Comparison of ENCODE assay signal across 2 cellular contexts in genomic region chr5:6000867-6001266, GRCh38.
TF ChIP-seq lines count a peak whose summit lies in the region.

No MANE protein-coding gene starts in this region.

TF ChIP-seq in GM23338, 12 proteins besides CTCF, POLR2A, EP300 and RAD21 (continued from another document):
- TF ChIP-seq REST (IDR thresholded peaks at IDR 0.05; ENCODE audit: unreplicated experiment) (no peak), EZH2 (IDR thresholded peaks at IDR 0.05; ENCODE audit: low read depth, unreplicated experiment) (no peak), EZH2phosphoT487 (IDR thresholded peaks at IDR 0.05; ENCODE audit: unreplicated experiment) (no peak), STAT1 (IDR thresholded peaks at IDR 0.05; ENCODE audit: unreplicated experiment) (no peak), NANOG (IDR thresholded peaks at IDR 0.05; ENCODE audit: borderline replicate concordance) (no peak), POLR2AphosphoS5 (IDR thresholded peaks at IDR 0.05; ENCODE audit: low read depth) (no peak), CREB1 (CRISPR knock-in tag; IDR thresholded peaks at IDR 0.05; ENCODE audit: low read depth) (no peak), ZNF331 (CRISPR knock-in tag; IDR thresholded peaks at IDR 0.05; ENCODE audit: low read depth) (no peak), ZNF462 (CRISPR knock-in tag; IDR thresholded peaks at IDR 0.05) (no peak)
- TF ChIP-seq, protein P1, sequence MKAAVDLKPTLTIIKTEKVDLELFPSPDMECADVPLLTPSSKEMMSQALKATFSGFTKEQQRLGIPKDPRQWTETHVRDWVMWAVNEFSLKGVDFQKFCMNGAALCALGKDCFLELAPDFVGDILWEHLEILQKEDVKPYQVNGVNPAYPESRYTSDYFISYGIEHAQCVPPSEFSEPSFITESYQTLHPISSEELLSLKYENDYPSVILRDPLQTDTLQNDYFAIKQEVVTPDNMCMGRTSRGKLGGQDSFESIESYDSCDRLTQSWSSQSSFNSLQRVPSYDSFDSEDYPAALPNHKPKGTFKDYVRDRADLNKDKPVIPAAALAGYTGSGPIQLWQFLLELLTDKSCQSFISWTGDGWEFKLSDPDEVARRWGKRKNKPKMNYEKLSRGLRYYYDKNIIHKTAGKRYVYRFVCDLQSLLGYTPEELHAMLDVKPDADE (IDR thresholded peaks at IDR 0.05): no peak

TF ChIP-seq in H1, 55 proteins besides CTCF, POLR2A, EP300 and RAD21 (continued from another document):
- TF ChIP-seq CHD7 (IDR thresholded peaks at IDR 0.05; ENCODE audit: insufficient replicate concordance, low read length) (no peak), KDM5A (IDR thresholded peaks at IDR 0.05; ENCODE audit: low read length) (no peak), SAP30 (IDR thresholded peaks at IDR 0.05; ENCODE audit: insufficient read depth, insufficient replicate concordance, low read length) (no peak), RBBP5 (IDR thresholded peaks at IDR 0.05; ENCODE audit: borderline replicate concordance, low read depth, low read length) (no peak), YY1 (IDR thresholded peaks at IDR 0.05; ENCODE audit: low read depth, low read length) (no peak), CHD2 (IDR thresholded peaks at IDR 0.05; ENCODE audit: low read length) (no peak), KDM1A (IDR thresholded peaks at IDR 0.05; ENCODE audit: borderline replicate concordance, low read length) (no peak), TAF7 (optimal IDR thresholded peaks at IDR 0.05; ENCODE audit: borderline replicate concordance, low read depth, low read length) (no peak), SIRT6 (IDR thresholded peaks at IDR 0.05; ENCODE audit: low read length) (no peak), SIX5 (IDR thresholded peaks at IDR 0.05; ENCODE audit: low read depth, low read length) (no peak)
- TF ChIP-seq, protein P2, sequence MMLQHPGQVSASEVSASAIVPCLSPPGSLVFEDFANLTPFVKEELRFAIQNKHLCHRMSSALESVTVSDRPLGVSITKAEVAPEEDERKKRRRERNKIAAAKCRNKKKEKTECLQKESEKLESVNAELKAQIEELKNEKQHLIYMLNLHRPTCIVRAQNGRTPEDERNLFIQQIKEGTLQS (IDR thresholded peaks at IDR 0.05; ENCODE audit: insufficient read depth, low read depth, low read length): no peak
- TF ChIP-seq, protein P3, sequence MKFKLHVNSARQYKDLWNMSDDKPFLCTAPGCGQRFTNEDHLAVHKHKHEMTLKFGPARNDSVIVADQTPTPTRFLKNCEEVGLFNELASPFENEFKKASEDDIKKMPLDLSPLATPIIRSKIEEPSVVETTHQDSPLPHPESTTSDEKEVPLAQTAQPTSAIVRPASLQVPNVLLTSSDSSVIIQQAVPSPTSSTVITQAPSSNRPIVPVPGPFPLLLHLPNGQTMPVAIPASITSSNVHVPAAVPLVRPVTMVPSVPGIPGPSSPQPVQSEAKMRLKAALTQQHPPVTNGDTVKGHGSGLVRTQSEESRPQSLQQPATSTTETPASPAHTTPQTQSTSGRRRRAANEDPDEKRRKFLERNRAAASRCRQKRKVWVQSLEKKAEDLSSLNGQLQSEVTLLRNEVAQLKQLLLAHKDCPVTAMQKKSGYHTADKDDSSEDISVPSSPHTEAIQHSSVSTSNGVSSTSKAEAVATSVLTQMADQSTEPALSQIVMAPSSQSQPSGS (IDR thresholded peaks at IDR 0.05; ENCODE audit: low read length): no peak
